ENCODE assay signal across 21 cellular contexts in the genomic region with DNA sequence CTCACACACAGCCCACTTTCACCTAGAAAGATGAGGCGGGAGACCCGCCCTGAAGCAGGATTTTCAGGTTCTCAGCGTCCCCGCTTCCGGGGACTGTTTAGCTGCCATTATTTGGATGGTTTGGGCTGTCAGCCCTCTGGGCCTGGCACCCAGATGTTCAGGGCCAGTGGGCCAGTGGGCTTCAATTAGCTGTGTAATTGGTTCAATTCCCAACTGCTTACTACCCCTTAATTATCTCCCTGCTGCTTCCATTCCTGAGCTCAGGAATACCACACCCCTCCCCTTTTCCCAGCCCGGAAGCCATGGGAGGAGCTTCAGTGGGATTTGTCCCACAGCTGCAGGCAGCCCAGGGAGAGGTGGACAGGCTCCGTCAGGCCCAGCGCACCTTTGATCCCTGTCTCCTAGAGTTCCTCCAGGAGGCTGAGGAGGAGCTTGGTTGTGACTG.
DNase-seq lines count a peak whose midpoint lies in the region; ATAC-seq and TF ChIP-seq lines count a peak whose summit lies in the region.
"Had no signal": no experiment of that assay in that cellular context is flagged by ENCODE, and none has a peak within 500 bp of the region (broad histone marks: within the 10 kb centered on the region; RNA-seq: fewer than 3 reads in every experiment).

No MANE protein-coding gene starts in this region.

- no peak overlapping the region for H2BK120ac ChIP-seq in neuronal stem cell (ENCODE audit: low read depth, low read length)

- no peak overlapping the region for H3K4ac ChIP-seq in neuronal stem cell (ENCODE audit: low read length)

- H3K27ac ChIP-seq in SJCRH30 (peak overlapping the region; percentile 46), neuronal stem cell (replicated peaks; ENCODE audit: low read length) (peak overlapping the region; percentile 36), body of pancreas (no peak overlapping the region)
- H3K27ac ChIP-seq: heart right ventricle, stomach had no signal

- no peak overlapping the region for H4K8ac ChIP-seq in neuronal stem cell (ENCODE audit: low read depth, low read length)

- H3K4me3 ChIP-seq in SJCRH30 = peak overlapping the region; percentile 39
- no peak overlapping the region for H3K4me3 ChIP-seq in neuronal stem cell (ENCODE audit: low read length in 2 of 2)
- no peak overlapping the region for H3K4me3 ChIP-seq in body of pancreas
- H3K4me3 ChIP-seq: heart right ventricle, stomach had no signal

- POLR2A ChIA-PET in activated CD4-positive, alpha-beta memory T cell treated with anti-CD3 and anti-CD28 coated beads for 36 hours (lab: Charles Lee) = no interaction called here

- no peak overlapping the region for H3K14ac ChIP-seq in neuronal stem cell (ENCODE audit: low read length)

- no peak for TF ChIP-seq POLR2A in body of pancreas (IDR thresholded peaks at IDR 0.05)

- no peak for ATAC-seq in body of pancreas
- ATAC-seq: activated CD8-positive, alpha-beta memory T cell treated with anti-CD3 and anti-CD28 coated beads, Interleukin-2, amount 10 ng/mL, durations not matched to agents 7 days and 5 days; activated T-helper 17 cell treated with anti-CD3 and anti-CD28 coated beads, Interleukin-2, amount 50 U/mL, for 72 hours; Panc1 had no signal

- no peak overlapping the region for H2BK5ac ChIP-seq in neuronal stem cell (ENCODE audit: low read length)

- H3K36me3 ChIP-seq in SJCRH30 (no peaks in the 10 kb centered on the region), neuronal stem cell (replicated peaks in 1 of 2; ENCODE audit: control insufficient read depth in 2 of 2, insufficient read depth in 2 of 2, low read length in 2 of 2) (no peaks in the 10 kb centered on the region), body of pancreas (replicated peaks in 1 of 2; ENCODE audit: insufficient read depth in 1 of 2, low read depth in 2 of 2) (no peaks in the 10 kb centered on the region)
- H3K36me3 ChIP-seq: heart right ventricle, stomach had no signal

- H3K4me2 ChIP-seq in neuronal stem cell (ENCODE audit: insufficient read depth, low read length, poor library complexity, severe bottlenecking) = no peak overlapping the region

- H3K79me1 ChIP-seq in neuronal stem cell (ENCODE audit: low read depth, low read length) = no peaks in the 10 kb centered on the region

- peak overlapping the region; percentile 95 for H3K27ac Mint-ChIP-seq in glutamatergic neuron (ENCODE audit: unreplicated experiment)
- no peak overlapping the region for H3K27ac Mint-ChIP-seq in activated CD4-positive, alpha-beta memory T cell treated with anti-CD3 and anti-CD28 coated beads for 36 hours
- H3K27ac Mint-ChIP-seq: activated CD8-positive, alpha-beta memory T cell treated with anti-CD3 and anti-CD28 coated beads, Interleukin-2, amount 10 ng/mL, durations not matched to agents 7 days and 5 days; activated naive CD8-positive, alpha-beta T cell; activated T-helper 17 cell treated with anti-CD3 and anti-CD28 coated beads, Interleukin-2, amount 50 U/mL, for 72 hours; CD4-positive, alpha-beta memory T cell; IgD-negative memory B cell had no signal

- peaks cover 9% of the 10 kb centered on the region for H3K4me1 Mint-ChIP-seq in glutamatergic neuron (ENCODE audit: low read depth, unreplicated experiment)
- H3K4me1 Mint-ChIP-seq in activated CD4-positive, alpha-beta memory T cell treated with anti-CD3 and anti-CD28 coated beads for 36 hours (ENCODE audit: low read depth) = no peaks in the 10 kb centered on the region
- H3K4me1 Mint-ChIP-seq: activated CD8-positive, alpha-beta memory T cell treated with anti-CD3 and anti-CD28 coated beads, Interleukin-2, amount 10 ng/mL, durations not matched to agents 7 days and 5 days; activated T-helper 17 cell treated with anti-CD3 and anti-CD28 coated beads, Interleukin-2, amount 50 U/mL, for 72 hours; CD4-positive, alpha-beta memory T cell; IgD-negative memory B cell had no signal

- no peak overlapping the region for H3K18ac ChIP-seq in neuronal stem cell (ENCODE audit: low read length)

- no peak overlapping the region for H2AK5ac ChIP-seq in neuronal stem cell (ENCODE audit: low read depth, low read length)

- DNase-seq in HT-29 (ENCODE audit: low spot score) (peak; percentile 9), SJCRH30 (peak; percentile 84 to 90), glutamatergic neuron (peak; percentile 52), neuronal stem cell (ENCODE audit: low spot score) (peak; percentile 39), UCSD-AML1 (lab: John Stamatoyannopoulos, UW; ENCODE audit: unreplicated experiment) (no peak), body of pancreas (no peak)
- DNase-seq in activated CD4-positive, alpha-beta memory T cell treated with anti-CD3 and anti-CD28 coated beads for 36 hours = no peak
- DNase-seq in activated CD4-positive, alpha-beta T cell treated with anti-CD3 and anti-CD28 coated beads for 4 hours = no peak
- DNase-seq: activated CD8-positive, alpha-beta memory T cell treated with anti-CD3 and anti-CD28 coated beads, Interleukin-2, amount 10 ng/mL, durations not matched to agents 7 days and 5 days; CD4-positive, alpha-beta memory T cell; DMS53; HCEC 1CT; heart right ventricle; MM.1S; NCI-H2171 treated with DMSO at 0.1 percent for 48 hours; occipital lobe; stomach had no signal

- H3K27me3 ChIP-seq in SJCRH30 (no peaks in the 10 kb centered on the region), neuronal stem cell (ENCODE audit: control insufficient read depth in 3 of 3, insufficient read depth in 3 of 3, low read depth in 1 of 3, low read length in 3 of 3) (peaks cover 0 to 18% (median 0%) of the 10 kb centered on the region in 3 experiments), body of pancreas (no peaks in the 10 kb centered on the region)
- H3K27me3 ChIP-seq: stomach had no signal

- H3K4me1 ChIP-seq in SJCRH30 (peaks cover 16% of the 10 kb centered on the region; the same call in 1 of the 2 replicates), neuronal stem cell (ENCODE audit: control insufficient read depth in 2 of 2, insufficient read depth in 1 of 2, low read depth in 1 of 2, low read length in 2 of 2) (peaks cover 4 to 19% of the 10 kb centered on the region in 2 donors), body of pancreas (no peaks in the 10 kb centered on the region)
- H3K4me1 ChIP-seq: stomach had no signal

- H3K23ac ChIP-seq in neuronal stem cell (ENCODE audit: low read depth, low read length, poor library complexity) = no peak overlapping the region

- intact Hi-C loops in activated CD4-positive, alpha-beta memory T cell treated with anti-CD3 and anti-CD28 coated beads for 36 hours (cut with micrococcal nuclease) = no loop called here
- intact Hi-C loops in body of pancreas (cut with DNase I) = no loop called here

- no peak for TF ChIP-seq CTCF in glutamatergic neuron (IDR thresholded peaks at IDR 0.05; ENCODE audit: partially characterized antibody, unreplicated experiment)
- no peak for TF ChIP-seq CTCF in body of pancreas (IDR thresholded peaks at IDR 0.05)

- peaks cover 4% of the 10 kb centered on the region for H3K9me3 Mint-ChIP-seq in glutamatergic neuron (ENCODE audit: unreplicated experiment)
- H3K9me3 Mint-ChIP-seq in activated CD4-positive, alpha-beta memory T cell treated with anti-CD3 and anti-CD28 coated beads for 36 hours = no peaks in the 10 kb centered on the region
- H3K9me3 Mint-ChIP-seq: activated T-helper 17 cell treated with anti-CD3 and anti-CD28 coated beads, Interleukin-2, amount 50 U/mL, for 72 hours had no signal

- no peak overlapping the region for H4K91ac ChIP-seq in neuronal stem cell (ENCODE audit: low read depth, low read length, poor library complexity)

- no CpG with 5 or more reads among the region's 8 CpGs for WGBS in neuronal stem cell (ENCODE audit: extremely low coverage in 2 of 2, insufficient read length in 2 of 2, insufficient replicate concordance in 1 of 2), 2 donors
- 36 to 54% methylated on average over 8 of the region's 8 CpGs for WGBS in body of pancreas, 2 donors

- no peak overlapping the region for H2BK12ac ChIP-seq in neuronal stem cell (ENCODE audit: low read length)

- H3K4me3 Mint-ChIP-seq in glutamatergic neuron (ENCODE audit: unreplicated experiment) = peak overlapping the region; percentile 78
- H3K4me3 Mint-ChIP-seq in activated CD4-positive, alpha-beta memory T cell treated with anti-CD3 and anti-CD28 coated beads for 36 hours = no peak overlapping the region
- H3K4me3 Mint-ChIP-seq: activated CD8-positive, alpha-beta memory T cell treated with anti-CD3 and anti-CD28 coated beads, Interleukin-2, amount 10 ng/mL, durations not matched to agents 7 days and 5 days; activated naive CD8-positive, alpha-beta T cell; activated T-helper 17 cell treated with anti-CD3 and anti-CD28 coated beads, Interleukin-2, amount 50 U/mL, for 72 hours; CD4-positive, alpha-beta memory T cell; IgD-negative memory B cell had no signal

- no peak overlapping the region for H2AFZ ChIP-seq in neuronal stem cell (ENCODE audit: low read length)

- no peak overlapping the region for H2BK15ac ChIP-seq in neuronal stem cell (ENCODE audit: low read length)

- CTCF ChIA-PET in activated CD4-positive, alpha-beta memory T cell treated with anti-CD3 and anti-CD28 coated beads for 36 hours (lab: Charles Lee) = no interaction called here

- H3K9ac ChIP-seq in neuronal stem cell (ENCODE audit: low read depth, low read length, poor library complexity) = no peak overlapping the region

- H3K27me3 Mint-ChIP-seq in glutamatergic neuron (ENCODE audit: unreplicated experiment) = peaks cover 8% of the 10 kb centered on the region
- no peaks in the 10 kb centered on the region for H3K27me3 Mint-ChIP-seq in activated CD4-positive, alpha-beta memory T cell treated with anti-CD3 and anti-CD28 coated beads for 36 hours
- H3K27me3 Mint-ChIP-seq: activated CD8-positive, alpha-beta memory T cell treated with anti-CD3 and anti-CD28 coated beads, Interleukin-2, amount 10 ng/mL, durations not matched to agents 7 days and 5 days; activated naive CD8-positive, alpha-beta T cell; activated T-helper 17 cell treated with anti-CD3 and anti-CD28 coated beads, Interleukin-2, amount 50 U/mL, for 72 hours; IgD-negative memory B cell had no signal

- H3K9me3 ChIP-seq in SJCRH30 (replicated peaks) = no peaks in the 10 kb centered on the region
- no peaks in the 10 kb centered on the region for H3K9me3 ChIP-seq in neuronal stem cell (replicated peaks in 1 of 2; ENCODE audit: control insufficient read depth in 2 of 2, insufficient read depth in 1 of 2, low read depth in 1 of 2, low read length in 2 of 2)
- H3K9me3 ChIP-seq in body of pancreas = no peaks in the 10 kb centered on the region
- H3K9me3 ChIP-seq: heart right ventricle, stomach had no signal

- H3K36me3 Mint-ChIP-seq in glutamatergic neuron (ENCODE audit: unreplicated experiment) = no peaks in the 10 kb centered on the region
- no peaks in the 10 kb centered on the region for H3K36me3 Mint-ChIP-seq in activated CD4-positive, alpha-beta memory T cell treated with anti-CD3 and anti-CD28 coated beads for 36 hours
- H3K36me3 Mint-ChIP-seq: activated CD8-positive, alpha-beta memory T cell treated with anti-CD3 and anti-CD28 coated beads, Interleukin-2, amount 10 ng/mL, durations not matched to agents 7 days and 5 days; activated naive CD8-positive, alpha-beta T cell; CD4-positive, alpha-beta memory T cell; IgD-negative memory B cell had no signal

Comparison
In these comparisons a context has a peak if more than half of its experiments do, and no peak if none do; other contexts are left out.
1. DNase-seq: peak in HT-29 (single experiment), SJCRH30 (2 of 2), glutamatergic neuron (single experiment) and neuronal stem cell (single experiment); none in UCSD-AML1 (single experiment), activated CD4-positive, alpha-beta memory T cell treated with anti-CD3 and anti-CD28 coated beads for 36 hours (single experiment), activated CD4-positive, alpha-beta T cell treated with anti-CD3 and anti-CD28 coated beads for 4 hours (0 of 2) and body of pancreas (0 of 4).
2. H3K27ac ChIP-seq: peak in SJCRH30 (single experiment) and neuronal stem cell (single experiment); none in body of pancreas (0 of 4).